In the genomic region with DNA sequence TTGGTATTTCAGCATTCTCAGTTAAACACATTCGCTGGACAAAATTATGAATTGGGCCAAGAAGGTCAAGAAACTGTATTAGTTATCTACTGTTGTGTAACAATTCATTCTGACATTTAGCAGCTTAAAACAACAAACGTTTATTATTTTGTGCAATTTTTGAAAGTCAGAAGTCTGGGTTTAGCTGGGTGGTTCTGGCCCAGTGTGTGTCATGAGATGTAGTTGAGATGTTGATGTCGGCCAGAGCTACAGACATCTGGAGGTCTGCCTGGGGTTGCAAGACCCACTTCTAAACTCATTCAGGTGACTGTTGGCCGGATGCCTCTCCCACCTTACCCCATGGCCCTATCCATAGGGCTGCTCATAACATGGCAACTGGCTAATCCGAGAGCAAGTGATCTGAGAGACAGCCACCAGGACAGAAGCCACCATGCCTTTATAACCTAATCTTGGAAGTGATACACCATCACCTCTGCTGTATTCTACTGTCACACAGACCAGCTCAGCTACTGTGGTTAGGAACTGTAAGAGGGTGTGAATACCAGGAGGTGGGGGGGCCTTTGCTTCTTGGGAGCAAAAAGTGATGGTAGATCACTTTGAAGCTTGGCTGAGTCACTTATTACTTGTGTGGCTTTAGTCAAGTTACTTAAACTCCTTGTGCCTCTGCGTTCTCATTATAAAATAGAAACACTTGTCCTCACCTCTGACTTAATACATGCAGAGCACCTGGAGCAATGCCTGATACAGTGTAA, we compare ENCODE assay signal across 16 cellular contexts.
A peak's percentile ranks its signal among the peaks of the same experiment; 100 is the strongest.
DNase-seq lines count a peak whose midpoint lies in the region; ATAC-seq lines count a peak whose summit lies in the region.
"Had no signal": no experiment of that assay in that cellular context is flagged by ENCODE, and none has a peak within 500 bp of the region (broad histone marks: within the 10 kb centered on the region; RNA-seq: fewer than 3 reads in every experiment).

No MANE protein-coding gene starts in this region.

- no peak overlapping the region for H3K4ac ChIP-seq in trophoblast cell (ENCODE audit: low read depth, low read length)

- no peaks in the 10 kb centered on the region for H3K27me3 Mint-ChIP-seq in activated T-helper 1 cell treated with anti-CD3 and anti-CD28 coated beads, Interleukin-12 subunit alpha, Interleukin-12 subunit beta, Interleukin-2, Interleukin-4 antibody, amounts not matched to agents 30 ng/mL and 10 ng/mL and 1 ng/mL, durations not matched to agents 14 hours and 24 hours and 36 hours (ENCODE audit: insufficient read depth)

- H4K8ac ChIP-seq in trophoblast cell (ENCODE audit: low read depth, low read length), result no peak overlapping the region

- H3K4me1 ChIP-seq in trophoblast cell (ENCODE audit: control insufficient read depth in 1 of 2, insufficient read depth in 2 of 2, low read length in 2 of 2) (peaks cover 12 to 20% of the 10 kb centered on the region in 2 experiments), HAP-1 (peaks cover 11% of the 10 kb centered on the region)
- H3K4me1 ChIP-seq: parathyroid adenoma had no signal

- no peak overlapping the region for H3K4me3 Mint-ChIP-seq in activated T-helper 1 cell treated with anti-CD3 and anti-CD28 coated beads, Interleukin-12 subunit alpha, Interleukin-12 subunit beta, Interleukin-2, Interleukin-4 antibody, amounts not matched to agents 30 ng/mL and 10 ng/mL and 1 ng/mL, durations not matched to agents 14 hours and 24 hours and 36 hours

- H3K36me3 Mint-ChIP-seq in activated T-helper 1 cell treated with anti-CD3 and anti-CD28 coated beads, Interleukin-12 subunit alpha, Interleukin-12 subunit beta, Interleukin-2, Interleukin-4 antibody, amounts not matched to agents 30 ng/mL and 10 ng/mL and 1 ng/mL, durations not matched to agents 14 hours and 24 hours and 36 hours (ENCODE audit: low read depth), result no peaks in the 10 kb centered on the region

- no peaks in the 10 kb centered on the region for H3K79me2 ChIP-seq in trophoblast cell (ENCODE audit: control insufficient read depth, insufficient read depth, low read length, poor library complexity)
- H3K79me2 ChIP-seq: parathyroid adenoma had no signal

- no peak overlapping the region for H3K27ac ChIP-seq in trophoblast cell (ENCODE audit: low read depth, low read length)
- H3K27ac ChIP-seq: brain microvascular endothelial cell, dorsolateral prefrontal cortex, parathyroid adenoma, spleen had no signal

- ATAC-seq in GM19035 (IDR thresholded peaks at IDR 0.05; ENCODE audit: unreplicated experiment), result no peak

- no peak overlapping the region for H3K9ac ChIP-seq in trophoblast cell (ENCODE audit: low read length)
- H3K9ac ChIP-seq: parathyroid adenoma, SK-N-SH had no signal

- in situ Hi-C loops in HAP-1 (cut with MboI; ENCODE audit: low sequenced_read_pairs), result no loop called here

- no peak overlapping the region for H3K18ac ChIP-seq in trophoblast cell (ENCODE audit: low read length)

- H3K27me3 ChIP-seq in trophoblast cell (ENCODE audit: insufficient read depth, low read length), result no peaks in the 10 kb centered on the region
- no peaks in the 10 kb centered on the region for H3K27me3 ChIP-seq in HAP-1 (ENCODE audit: low read depth)
- H3K27me3 ChIP-seq: BE2C, brain microvascular endothelial cell, spleen had no signal

- intact Hi-C loops in activated T-helper 1 cell treated with anti-CD3 and anti-CD28 coated beads, Interleukin-12 subunit alpha, Interleukin-12 subunit beta, Interleukin-2, Interleukin-4 antibody, amounts not matched to agents 30 ng/mL and 10 ng/mL and 1 ng/mL, durations not matched to agents 14 hours and 24 hours and 36 hours (cut with micrococcal nuclease), result loop anchor here (1.0 to 5.0 kb wide), 3 partner anchors 142 to 270 kb away; no protein-coding TSS in a partner anchor

- H3K9me3 ChIP-seq in trophoblast cell (ENCODE audit: insufficient read depth, low read depth, low read length), result no peaks in the 10 kb centered on the region
- H3K9me3 ChIP-seq in HAP-1, result no peaks in the 10 kb centered on the region
- H3K9me3 ChIP-seq: BE2C, SK-N-SH, spleen had no signal

- DNase-seq in stimulated activated CD4-positive, alpha-beta T cell treated with anti-CD3 and anti-CD28 coated beads, Interleukin-12 subunit alpha, Interleukin-12 subunit beta, amount 100 ng/mL, for 24 hours (ENCODE audit: low read depth in 2 of 2), result peak; percentile 20 to 39
- no peak for DNase-seq in stimulated activated CD4-positive, alpha-beta T cell treated with anti-CD3 and anti-CD28 coated beads, Interleukin-12 subunit alpha, Interleukin-12 subunit beta, amount 100 ng/mL, for 4 hours
- peak; percentile 15 for DNase-seq in activated T-helper 1 cell treated with anti-CD3 and anti-CD28 coated beads, Interleukin-12 subunit alpha, Interleukin-12 subunit beta, Interleukin-2, Interleukin-4 antibody, amounts not matched to agents 30 ng/mL and 10 ng/mL and 1 ng/mL, durations not matched to agents 14 hours and 24 hours and 36 hours (ENCODE audit: low spot score)
- DNase-seq in trophoblast cell (no peak), HAP-1 (ENCODE audit: low spot score in 2 of 2) (no peak)
- no peak for DNase-seq in activated effector memory CD4-positive, alpha-beta T cell treated with anti-CD3 and anti-CD28 coated beads, Interleukin-2, amount 50 U/mL, for 16 hours
- DNase-seq: activated effector memory CD4-positive, alpha-beta T cell treated with Interleukin-2 at 50 U/mL for 16 hours; BE2C; brain microvascular endothelial cell; dorsolateral prefrontal cortex; NCI-H1694 treated with DMSO at 0.1 percent for 48 hours; NCI-H510A treated with DMSO at 0.1 percent for 48 hours; SK-N-SH; spleen had no signal

- H2BK12ac ChIP-seq in trophoblast cell (ENCODE audit: low read length), result peak overlapping the region; percentile 45

- H3K4me3 ChIP-seq in trophoblast cell (ENCODE audit: low read depth, low read length) (no peak overlapping the region), HAP-1 (no peak overlapping the region)
- H3K4me3 ChIP-seq: dorsolateral prefrontal cortex, spleen had no signal

- peaks cover 13% of the 10 kb centered on the region for H3K4me1 Mint-ChIP-seq in activated T-helper 1 cell treated with anti-CD3 and anti-CD28 coated beads, Interleukin-12 subunit alpha, Interleukin-12 subunit beta, Interleukin-2, Interleukin-4 antibody, amounts not matched to agents 30 ng/mL and 10 ng/mL and 1 ng/mL, durations not matched to agents 14 hours and 24 hours and 36 hours (ENCODE audit: low read depth)

- H4K12ac ChIP-seq in trophoblast cell (ENCODE audit: low read depth, low read length), result no peak overlapping the region

- no peak overlapping the region for H2BK120ac ChIP-seq in trophoblast cell (ENCODE audit: insufficient read depth, low read length, poor library complexity)

- H2AK5ac ChIP-seq in trophoblast cell (ENCODE audit: low read length), result no peak overlapping the region

- no peak overlapping the region for H2BK5ac ChIP-seq in trophoblast cell (ENCODE audit: low read depth, low read length, poor library complexity)

- H2AFZ ChIP-seq in trophoblast cell (ENCODE audit: insufficient read depth, low read length, poor library complexity), result no peak overlapping the region
- H2AFZ ChIP-seq: parathyroid adenoma had no signal

- no peak overlapping the region for H3K14ac ChIP-seq in trophoblast cell (ENCODE audit: low read length)

- H3K23ac ChIP-seq in trophoblast cell (ENCODE audit: low read length), result no peak overlapping the region

- H3K4me2 ChIP-seq in trophoblast cell (ENCODE audit: low read length), result no peak overlapping the region
- H3K4me2 ChIP-seq: SK-N-SH had no signal

- H3K27ac Mint-ChIP-seq in activated T-helper 1 cell treated with anti-CD3 and anti-CD28 coated beads, Interleukin-12 subunit alpha, Interleukin-12 subunit beta, Interleukin-2, Interleukin-4 antibody, amounts not matched to agents 30 ng/mL and 10 ng/mL and 1 ng/mL, durations not matched to agents 14 hours and 24 hours and 36 hours, result peak overlapping the region; percentile 24

- H4K91ac ChIP-seq in trophoblast cell (ENCODE audit: low read depth, low read length), result no peak overlapping the region

- H3K9me3 Mint-ChIP-seq in activated T-helper 1 cell treated with anti-CD3 and anti-CD28 coated beads, Interleukin-12 subunit alpha, Interleukin-12 subunit beta, Interleukin-2, Interleukin-4 antibody, amounts not matched to agents 30 ng/mL and 10 ng/mL and 1 ng/mL, durations not matched to agents 14 hours and 24 hours and 36 hours, result no peaks in the 10 kb centered on the region

- WGBS in trophoblast cell (ENCODE audit: extremely low coverage, insufficient coverage, insufficient read length), result no CpG with 5 or more reads among the region's 6 CpGs

- H3K36me3 ChIP-seq in trophoblast cell (ENCODE audit: control insufficient read depth in 1 of 2, insufficient read depth in 2 of 2, low read length in 2 of 2) (no peaks in the 10 kb centered on the region), HAP-1 (replicated peaks) (no peaks in the 10 kb centered on the region)
- H3K36me3 ChIP-seq: BE2C, brain microvascular endothelial cell, spleen had no signal

- peaks cover 15% of the 10 kb centered on the region for H3K79me1 ChIP-seq in trophoblast cell (ENCODE audit: low read length)

Comparison
In these comparisons a context has a peak if more than half of its experiments do, and no peak if none do; other contexts are left out.
1. DNase-seq: peak in stimulated activated CD4-positive, alpha-beta T cell treated with anti-CD3 and anti-CD28 coated beads, Interleukin-12 subunit alpha, Interleukin-12 subunit beta, amount 100 ng/mL, for 24 hours (2 of 2) and activated T-helper 1 cell treated with anti-CD3 and anti-CD28 coated beads, Interleukin-12 subunit alpha, Interleukin-12 subunit beta, Interleukin-2, Interleukin-4 antibody, amounts not matched to agents 30 ng/mL and 10 ng/mL and 1 ng/mL, durations not matched to agents 14 hours and 24 hours and 36 hours (single experiment); none in stimulated activated CD4-positive, alpha-beta T cell treated with anti-CD3 and anti-CD28 coated beads, Interleukin-12 subunit alpha, Interleukin-12 subunit beta, amount 100 ng/mL, for 4 hours (single experiment), trophoblast cell (0 of 2), HAP-1 (0 of 2) and activated effector memory CD4-positive, alpha-beta T cell treated with anti-CD3 and anti-CD28 coated beads, Interleukin-2, amount 50 U/mL, for 16 hours (single experiment).